In genomic region chr1:6506210-6507036, GRCh38 we compare ENCODE assay signal across 21 cellular contexts. TPM values are rescaled to one million over a fixed set of nuclear protein-coding genes. Genes with fewer than 3 reads are reported as not detected.
"Had no signal": no experiment of that assay in that cellular context is flagged by ENCODE, and none has a peak within 500 bp of the region (broad histone marks: within the 10 kb centered on the region; RNA-seq: fewer than 3 reads in every experiment).

No MANE protein-coding gene starts in this region.

- H3K9me3 ChIP-seq: neutrophil, sigmoid colon, testis had no signal

- H3K27me3 Mint-ChIP-seq: activated CD4-positive, alpha-beta memory T cell treated with anti-CD3 and anti-CD28 coated beads, Interleukin-2, amount 10 ng/mL, durations not matched to agents 7 days and 5 days; activated naive CD8-positive, alpha-beta T cell had no signal

- H3K27ac ChIP-seq: epithelial cell of prostate, neutrophil, parathyroid adenoma, testis had no signal

- H3K4me3 ChIP-seq: sigmoid colon, testis had no signal

- H3K27ac Mint-ChIP-seq: activated CD4-positive, alpha-beta memory T cell treated with anti-CD3 and anti-CD28 coated beads, Interleukin-2, amount 10 ng/mL, durations not matched to agents 7 days and 5 days; activated CD8-positive, alpha-beta memory T cell treated with anti-CD3 and anti-CD28 coated beads, Interleukin-2, amount 10 ng/mL, durations not matched to agents 7 days and 5 days; activated naive CD8-positive, alpha-beta T cell; stimulated activated memory B cell treated with anti-CD40 and anti-IgM and Interleukin-4, amounts not matched to agents 10 μg/mL and 1 μg/mL and 100 μg/mL, for 72 hours; T-cell had no signal

- DNase-seq: activated CD4-positive, alpha-beta memory T cell treated with anti-CD3 and anti-CD28 coated beads, Interleukin-2, amount 10 ng/mL, durations not matched to agents 7 days and 5 days; activated CD4-positive, alpha-beta T cell treated with anti-CD3 and anti-CD28 coated beads for 48 hours; activated CD4-positive, CD25-positive, alpha-beta regulatory T cell; activated CD8-positive, alpha-beta memory T cell treated with anti-CD3 and anti-CD28 coated beads, Interleukin-2, amount 10 ng/mL, durations not matched to agents 7 days and 5 days; foreskin fibroblast; left colon; mammary epithelial cell; stimulated activated CD4-positive, alpha-beta T cell treated with anti-CD3 and anti-CD28 coated beads, Interleukin-4, amount 100 ng/mL, for 4 hours; T-cell; T-helper 9 cell; testis had no signal

- H3K9ac ChIP-seq: parathyroid adenoma had no signal

- H3K9me3 Mint-ChIP-seq: activated CD4-positive, alpha-beta memory T cell treated with anti-CD3 and anti-CD28 coated beads, Interleukin-2, amount 10 ng/mL, durations not matched to agents 7 days and 5 days; stimulated activated memory B cell treated with anti-CD40 and anti-IgM and Interleukin-4, amounts not matched to agents 10 μg/mL and 1 μg/mL and 100 μg/mL, for 72 hours; T-cell had no signal

- H2AFZ ChIP-seq: parathyroid adenoma had no signal

- H3K4me3 Mint-ChIP-seq: activated CD4-positive, alpha-beta memory T cell treated with anti-CD3 and anti-CD28 coated beads, Interleukin-2, amount 10 ng/mL, durations not matched to agents 7 days and 5 days; activated CD8-positive, alpha-beta memory T cell treated with anti-CD3 and anti-CD28 coated beads, Interleukin-2, amount 10 ng/mL, durations not matched to agents 7 days and 5 days; activated naive CD8-positive, alpha-beta T cell; stimulated activated memory B cell treated with anti-CD40 and anti-IgM and Interleukin-4, amounts not matched to agents 10 μg/mL and 1 μg/mL and 100 μg/mL, for 72 hours; T-cell had no signal

- H3K79me2 ChIP-seq: parathyroid adenoma had no signal

- H3K36me3 ChIP-seq: neutrophil, sigmoid colon had no signal

- FAIRE-seq: islet of Langerhans had no signal

- H3K36me3 Mint-ChIP-seq: activated CD8-positive, alpha-beta memory T cell treated with anti-CD3 and anti-CD28 coated beads, Interleukin-2, amount 10 ng/mL, durations not matched to agents 7 days and 5 days; activated naive CD8-positive, alpha-beta T cell; stimulated activated memory B cell treated with anti-CD40 and anti-IgM and Interleukin-4, amounts not matched to agents 10 μg/mL and 1 μg/mL and 100 μg/mL, for 72 hours; T-cell had no signal

- H3K4me1 ChIP-seq: parathyroid adenoma, sigmoid colon had no signal

- ATAC-seq: activated CD8-positive, alpha-beta memory T cell treated with anti-CD3 and anti-CD28 coated beads, Interleukin-2, amount 10 ng/mL, durations not matched to agents 7 days and 5 days; left colon; stimulated activated memory B cell treated with anti-CD40 and anti-IgM and Interleukin-4, amounts not matched to agents 10 μg/mL and 1 μg/mL and 100 μg/mL, for 72 hours; T-cell had no signal

- H3K27me3 ChIP-seq: sigmoid colon, testis had no signal

- H3K4me1 Mint-ChIP-seq: activated CD4-positive, alpha-beta memory T cell treated with anti-CD3 and anti-CD28 coated beads, Interleukin-2, amount 10 ng/mL, durations not matched to agents 7 days and 5 days; activated CD8-positive, alpha-beta memory T cell treated with anti-CD3 and anti-CD28 coated beads, Interleukin-2, amount 10 ng/mL, durations not matched to agents 7 days and 5 days; T-cell had no signal

RNA-seq across cellular contexts. Expression of gene TAS1R1, which starts 48.7 kb away (rescaled TPM):
- total RNA-seq: activated CD8-positive, alpha-beta memory T cell treated with anti-CD3 and anti-CD28 coated beads, Interleukin-2, amount 10 ng/mL, durations not matched to agents 7 days and 5 days; dermis microvascular lymphatic vessel endothelial cell; glomerular endothelial cell; T-cell; ureter had no signal
